21 cellular contexts compared by ENCODE assay signal in genomic region chr13:45713721-45714120, GRCh38. TPM values are rescaled to one million over a fixed set of nuclear protein-coding genes. Genes with fewer than 3 reads are reported as not detected.
DNase-seq lines count a peak whose midpoint lies in the region; ATAC-seq and TF ChIP-seq lines count a peak whose summit lies in the region.
"Had no signal": no experiment of that assay in that cellular context is flagged by ENCODE, and none has a peak within 500 bp of the region (broad histone marks: within the 10 kb centered on the region; RNA-seq: fewer than 3 reads in every experiment).

No MANE protein-coding gene starts in this region.

- CTCF ChIA-PET in WTC11 (lab: Charles Lee) = interaction anchor here (1.5 kb wide), 1 partner anchor 30 kb away, joined by 4 read pairs; no protein-coding TSS in a partner anchor

- 0 out of 2 replicates have a peak, but pooled peaks cover 4% of the 10 kb centered on the region for H3K4me1 Mint-ChIP-seq in WTC11
- no peaks in the 10 kb centered on the region for H3K4me1 Mint-ChIP-seq in immature natural killer cell
- H3K4me1 Mint-ChIP-seq: CD8-positive, alpha-beta memory T cell; IgD-negative memory B cell had no signal

- peak overlapping the region; percentile 73 for H3K14ac ChIP-seq in neuronal stem cell (ENCODE audit: low read length)

- TF ChIP-seq CTCF in WTC11 (IDR thresholded peaks at IDR 0.05) = no peak

- peak overlapping the region; percentile 20 for H3K23ac ChIP-seq in neuronal stem cell (ENCODE audit: low read depth, low read length, poor library complexity)

- H2AFZ ChIP-seq in neuronal stem cell (ENCODE audit: low read length) = no peak overlapping the region

- H3K9me3 Mint-ChIP-seq in WTC11 = 0 out of 2 replicates have a peak, but pooled peaks cover 4% of the 10 kb centered on the region
- H3K9me3 Mint-ChIP-seq in immature natural killer cell = no peaks in the 10 kb centered on the region
- H3K9me3 Mint-ChIP-seq: CD4-positive, CD25-positive, alpha-beta regulatory T cell; CD8-positive, alpha-beta memory T cell; HFFc6 had no signal

- H3K36me3 ChIP-seq in H7 (replicated peaks; ENCODE audit: control insufficient read depth, insufficient read depth, low read length) = no peaks in the 10 kb centered on the region
- no peaks in the 10 kb centered on the region for H3K36me3 ChIP-seq in neuronal stem cell (replicated peaks in 1 of 2; ENCODE audit: control insufficient read depth in 2 of 2, insufficient read depth in 2 of 2, low read length in 2 of 2)
- H3K36me3 ChIP-seq in aorta (ENCODE audit: control insufficient read depth in 1 of 2, insufficient read depth in 2 of 2, low read length in 1 of 2) = no peaks in the 10 kb centered on the region
- H3K36me3 ChIP-seq: BE2C had no signal

- H2BK5ac ChIP-seq in neuronal stem cell (ENCODE audit: low read length) = peak overlapping the region; percentile 15

- no CpG with 5 or more reads among the region's 28 CpGs for WGBS in neuronal stem cell (ENCODE audit: extremely low coverage in 2 of 2, insufficient read length in 2 of 2, insufficient replicate concordance in 1 of 2), 2 donors
- 93% methylated on average over 26 to 28 of the region's 28 CpGs for WGBS in aorta, 2 donors

- H3K4me3 ChIP-seq in H7 (ENCODE audit: insufficient read depth, low read depth, low read length) = no peak overlapping the region
- H3K4me3 ChIP-seq in neuronal stem cell (ENCODE audit: low read length in 2 of 2) = no peak overlapping the region
- H3K4me3 ChIP-seq in aorta (ENCODE audit: low read length in 2 of 2) = no peak overlapping the region

- H3K36me3 Mint-ChIP-seq in WTC11 (no peaks in the 10 kb centered on the region), immature natural killer cell (no peaks in the 10 kb centered on the region)
- H3K36me3 Mint-ChIP-seq: CD4-positive, CD25-positive, alpha-beta regulatory T cell; CD8-positive, alpha-beta memory T cell; IgD-negative memory B cell had no signal

- no peak overlapping the region for H4K8ac ChIP-seq in neuronal stem cell (ENCODE audit: low read depth, low read length)

- H3K4me3 Mint-ChIP-seq in WTC11 = no peak overlapping the region
- H3K4me3 Mint-ChIP-seq in immature natural killer cell = no peak overlapping the region
- H3K4me3 Mint-ChIP-seq: CD4-positive, CD25-positive, alpha-beta regulatory T cell; CD8-positive, alpha-beta memory T cell; HFFc6 had no signal

- no peak overlapping the region for H4K91ac ChIP-seq in neuronal stem cell (ENCODE audit: low read depth, low read length, poor library complexity)

- H3K27me3 Mint-ChIP-seq in WTC11 (ENCODE audit: low read depth) = no peaks in the 10 kb centered on the region
- H3K27me3 Mint-ChIP-seq in immature natural killer cell (ENCODE audit: low read depth in 3 of 3) = peaks cover 0 to 2% (median 0%) of the 10 kb centered on the region in 3 donors
- H3K27me3 Mint-ChIP-seq: CD4-positive, CD25-positive, alpha-beta regulatory T cell had no signal

- DNase-seq in H7 (peak; percentile 48), WTC11 (ENCODE audit: low spot score) (peak; percentile 12), neuronal stem cell (ENCODE audit: low spot score) (no peak), aorta (no peak), immature natural killer cell (no peak)
- no peak for DNase-seq in activated CD4-positive, alpha-beta T cell treated with anti-CD3 and anti-CD28 coated beads for 48 hours
- DNase-seq: ACHN; BE2C; C1 segment of cervical spinal cord; CD4-positive, CD25-positive, alpha-beta regulatory T cell; CD8-positive, alpha-beta memory T cell; COR-L47; DMS 273 treated with DMSO at 0.1 percent for 48 hours; DMS53; HFFc6; KBM-7 had no signal

- H2BK120ac ChIP-seq in neuronal stem cell (ENCODE audit: low read depth, low read length) = no peak overlapping the region

- no peak overlapping the region for H3K4ac ChIP-seq in neuronal stem cell (ENCODE audit: low read length)

- H3K79me1 ChIP-seq in neuronal stem cell (ENCODE audit: low read depth, low read length) = peaks cover 1% of the 10 kb centered on the region

- H3K9ac ChIP-seq in neuronal stem cell (ENCODE audit: low read depth, low read length, poor library complexity) = no peak overlapping the region

- peak overlapping the region; percentile 58 for H3K18ac ChIP-seq in neuronal stem cell (ENCODE audit: low read length)

- peak overlapping the region; percentile 23 for H2BK15ac ChIP-seq in neuronal stem cell (ENCODE audit: low read length)

- POLR2A ChIA-PET in WTC11 (lab: Charles Lee) = no interaction called here

- H3K4me1 ChIP-seq in neuronal stem cell (ENCODE audit: control insufficient read depth in 2 of 2, insufficient read depth in 1 of 2, low read depth in 1 of 2, low read length in 2 of 2) (peaks cover 0 to 2% of the 10 kb centered on the region in 2 donors), aorta (ENCODE audit: control insufficient read depth in 1 of 2, insufficient read depth in 2 of 2, low read length in 2 of 2) (no peaks in the 10 kb centered on the region)
- H3K4me1 ChIP-seq: BE2C had no signal

- no peak overlapping the region for H3K27ac ChIP-seq in neuronal stem cell (replicated peaks; ENCODE audit: low read length)
- H3K27ac ChIP-seq in aorta (ENCODE audit: low read depth in 1 of 2, low read length in 2 of 2) = no peak overlapping the region

- H3K27me3 ChIP-seq in H7 (ENCODE audit: control insufficient read depth, insufficient read depth, low read length) (no peaks in the 10 kb centered on the region), neuronal stem cell (ENCODE audit: control insufficient read depth in 3 of 3, insufficient read depth in 3 of 3, low read depth in 1 of 3, low read length in 3 of 3) (no peaks in the 10 kb centered on the region), aorta (ENCODE audit: control insufficient read depth in 1 of 2, insufficient read depth in 2 of 2, low read length in 1 of 2) (no peaks in the 10 kb centered on the region)
- H3K27me3 ChIP-seq: BE2C had no signal

- peaks cover 0 to 2% of the 10 kb centered on the region in 2 donors for H3K9me3 ChIP-seq in neuronal stem cell (replicated peaks in 1 of 2; ENCODE audit: control insufficient read depth in 2 of 2, insufficient read depth in 1 of 2, low read depth in 1 of 2, low read length in 2 of 2)
- peaks cover 4% of the 10 kb centered on the region for H3K9me3 ChIP-seq in aorta (ENCODE audit: control insufficient read depth, low read length)
- H3K9me3 ChIP-seq: BE2C had no signal

- H3K4me2 ChIP-seq in neuronal stem cell (ENCODE audit: insufficient read depth, low read length, poor library complexity, severe bottlenecking) = no peak overlapping the region

- H2AK5ac ChIP-seq in neuronal stem cell (ENCODE audit: low read depth, low read length) = peak overlapping the region; percentile 54

- H3K27ac Mint-ChIP-seq in WTC11 (no peak overlapping the region), immature natural killer cell (no peak overlapping the region)
- H3K27ac Mint-ChIP-seq: CD4-positive, CD25-positive, alpha-beta regulatory T cell; CD8-positive, alpha-beta memory T cell; HFFc6; IgD-negative memory B cell had no signal

- no peak overlapping the region for H2BK12ac ChIP-seq in neuronal stem cell (ENCODE audit: low read length)

- intact Hi-C loops in aorta (cut with DNase I) = no loop called here

- ATAC-seq in WTC11 = no peak
- peak; percentile 43 for ATAC-seq in aorta (ENCODE audit: low FRiP score)
- ATAC-seq in GM19035 (IDR thresholded peaks at IDR 0.05; ENCODE audit: unreplicated experiment) = no peak
- ATAC-seq: HCT116, HepG2 had no signal

TF ChIP-seq in WTC11, 78 proteins besides CTCF, POLR2A, EP300 and RAD21 (continues in another document):
- TF ChIP-seq ATF6 (CRISPR knock-in tag; IDR thresholded peaks at IDR 0.05) (no peak), ATF1 (CRISPR knock-in tag; IDR thresholded peaks at IDR 0.05) (no peak), ZNF317 (CRISPR knock-in tag; IDR thresholded peaks at IDR 0.05; ENCODE audit: borderline replicate concordance, low read depth) (no peak), MXD4 (CRISPR knock-in tag; IDR thresholded peaks at IDR 0.05; ENCODE audit: borderline replicate concordance) (no peak), E2F5 (CRISPR knock-in tag; IDR thresholded peaks at IDR 0.05) (no peak), TEAD1 (CRISPR knock-in tag; IDR thresholded peaks at IDR 0.05) (no peak)
- TF ChIP-seq, protein P1, sequence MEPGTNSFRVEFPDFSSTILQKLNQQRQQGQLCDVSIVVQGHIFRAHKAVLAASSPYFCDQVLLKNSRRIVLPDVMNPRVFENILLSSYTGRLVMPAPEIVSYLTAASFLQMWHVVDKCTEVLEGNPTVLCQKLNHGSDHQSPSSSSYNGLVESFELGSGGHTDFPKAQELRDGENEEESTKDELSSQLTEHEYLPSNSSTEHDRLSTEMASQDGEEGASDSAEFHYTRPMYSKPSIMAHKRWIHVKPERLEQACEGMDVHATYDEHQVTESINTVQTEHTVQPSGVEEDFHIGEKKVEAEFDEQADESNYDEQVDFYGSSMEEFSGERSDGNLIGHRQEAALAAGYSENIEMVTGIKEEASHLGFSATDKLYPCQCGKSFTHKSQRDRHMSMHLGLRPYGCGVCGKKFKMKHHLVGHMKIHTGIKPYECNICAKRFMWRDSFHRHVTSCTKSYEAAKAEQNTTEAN (CRISPR knock-in tag; IDR thresholded peaks at IDR 0.05) = no peak

RNA-seq across cellular contexts. Expression of gene CBY2, which starts 11.6 kb away (rescaled TPM):
- 0.62 and 3.0 TPM in 2 replicates for total RNA-seq in H7 (2014; rRNA removed; shearing (Covaris generic))
- total RNA-seq in WTC11 (2021) = 0.50 to 0.74 TPM in 2 of 3 replicates, not detected in the other
- polyA plus RNA-seq in neuronal stem cell (2013, experiment 1 of 2) = 0.08 TPM
- 0.10 TPM for polyA plus RNA-seq in neuronal stem cell (2013, experiment 2 of 2)
- total RNA-seq in aorta = not detected
- not detected for polyA plus RNA-seq in aorta
- polyA plus RNA-seq in immature natural killer cell = not detected
- total RNA-seq: CD8-positive, alpha-beta memory T cell; H4; HepG2; HFFc6 had no signal
- polyA plus RNA-seq: CD8-positive, alpha-beta memory T cell; HepG2; IgD-negative memory B cell had no signal

Comparison
In these comparisons a context has a peak if more than half of its experiments do, and no peak if none do; other contexts are left out.
1. DNase-seq: peak in H7 (single experiment) and WTC11 (single experiment); none in neuronal stem cell (single experiment), aorta (0 of 2), immature natural killer cell (0 of 3) and activated CD4-positive, alpha-beta T cell treated with anti-CD3 and anti-CD28 coated beads for 48 hours (single experiment).